ENCODE assay signal across 11 cellular contexts in genomic region chr10:80485410-80486135, GRCh38. TPM values are rescaled to one million over a fixed set of nuclear protein-coding genes. Genes with fewer than 3 reads are reported as not detected.
DNase-seq lines count a peak whose midpoint lies in the region; FAIRE-seq and TF ChIP-seq lines count a peak whose summit lies in the region.
"Had no signal": no experiment of that assay in that cellular context is flagged by ENCODE, and none has a peak within 500 bp of the region (broad histone marks: within the 10 kb centered on the region; RNA-seq: fewer than 3 reads in every experiment).

No MANE protein-coding gene starts in this region.

- in situ Hi-C loops in ACHN (cut with HindIII; ENCODE audit: low pct_ligation_motif_present, low pct_unique_long_range_greater_than_20kb, low sequenced_read_pairs), result no loop called here

- H3K4me3 Mint-ChIP-seq in CD4-positive, alpha-beta memory T cell, result peak overlapping the region; percentile 70 to 93 (median 82)
- H3K4me3 Mint-ChIP-seq in endothelial cell (ENCODE audit: unreplicated experiment) (peak overlapping the region; percentile 60), neural progenitor cell (no peak overlapping the region)

- H3K4me1 ChIP-seq in CD4-positive, alpha-beta memory T cell (ENCODE audit: insufficient read depth, low read length), result peaks cover 98% of the 10 kb centered on the region
- H3K4me1 ChIP-seq in neural progenitor cell, result peaks cover 25% of the 10 kb centered on the region

- H3K27ac Mint-ChIP-seq in CD4-positive, alpha-beta memory T cell, result peak overlapping the region; percentile 83 to 97 (median 94)
- H3K27ac Mint-ChIP-seq in endothelial cell (ENCODE audit: unreplicated experiment) (no peak overlapping the region), neural progenitor cell (peak overlapping the region; percentile 93)

- peak in 1 of 5 donors; percentile 29 for DNase-seq in CD4-positive, alpha-beta memory T cell
- no peak for DNase-seq in SK-N-MC (ENCODE audit: low read depth, low spot score)
- DNase-seq in endothelial cell (ENCODE audit: low spot score), result no peak
- DNase-seq in neural progenitor cell (ENCODE audit: low spot score), result no peak
- DNase-seq in ACHN, result no peak
- DNase-seq in H54 (ENCODE audit: insufficient read length, low spot score), result no peak
- no peak for DNase-seq in NCI-H82 treated with DMSO at 0.1 percent for 48 hours (lab: John Stamatoyannopoulos, UW; ENCODE audit: unreplicated experiment)
- DNase-seq in putamen (ENCODE audit: low spot score), result no peak
- DNase-seq: brain microvascular endothelial cell, WERI-Rb-1 had no signal

- peaks cover 20% of the 10 kb centered on the region for H3K36me3 ChIP-seq in CD4-positive, alpha-beta memory T cell (ENCODE audit: insufficient read depth, low read length)
- H3K36me3 ChIP-seq in SK-N-MC (ENCODE audit: insufficient read depth, low read length) (no peaks in the 10 kb centered on the region; the same call in 1 of the 2 replicates), neural progenitor cell (no peaks in the 10 kb centered on the region)
- H3K36me3 ChIP-seq: thoracic aorta had no signal

- H3K36me3 Mint-ChIP-seq in CD4-positive, alpha-beta memory T cell, result peaks cover 41 to 47% of the 10 kb centered on the region in 2 donors
- H3K36me3 Mint-ChIP-seq in endothelial cell (ENCODE audit: low read depth, unreplicated experiment) (peaks cover 19% of the 10 kb centered on the region), neural progenitor cell (peaks cover 38% of the 10 kb centered on the region)

- CTCF ChIA-PET in CD4-positive, alpha-beta memory T cell (lab: Charles Lee; ENCODE audit: partially characterized antibody), result interaction anchor here (1.2 to 10.8 kb wide), 10 partner anchors 8 to 108 kb away, joined by 3 to 201 read pairs (median 10); no protein-coding TSS in a partner anchor

- H2AFZ ChIP-seq in neural progenitor cell (replicated peaks), result no peak overlapping the region

- H3K4me1 Mint-ChIP-seq in CD4-positive, alpha-beta memory T cell, result peaks cover 81 to 99% (median 90%) of the 10 kb centered on the region in 4 donors
- peaks cover 43% of the 10 kb centered on the region for H3K4me1 Mint-ChIP-seq in endothelial cell (ENCODE audit: unreplicated experiment)
- peaks cover 39% of the 10 kb centered on the region for H3K4me1 Mint-ChIP-seq in neural progenitor cell

- TF ChIP-seq CTCF in endothelial cell (IDR thresholded peaks at IDR 0.05; ENCODE audit: unreplicated experiment), result no peak
- no peak for TF ChIP-seq CTCF in neural progenitor cell (IDR thresholded peaks at IDR 0.05)

- H3F3A ChIP-seq in neural progenitor cell (ENCODE audit: low read depth), result no peaks in the 10 kb centered on the region

- no peaks in the 10 kb centered on the region for H3K9me3 Mint-ChIP-seq in CD4-positive, alpha-beta memory T cell
- H3K9me3 Mint-ChIP-seq in endothelial cell (ENCODE audit: unreplicated experiment) (no peaks in the 10 kb centered on the region), neural progenitor cell (peaks cover 4% of the 10 kb centered on the region)

- no peak for FAIRE-seq in H54 (lab: Jason Lieb, UNC)

- peak overlapping the region; percentile 22 for H3K4me2 ChIP-seq in neural progenitor cell

- no peaks in the 10 kb centered on the region for H3K27me3 ChIP-seq in CD4-positive, alpha-beta memory T cell (ENCODE audit: insufficient read depth, low read length)
- no peaks in the 10 kb centered on the region for H3K27me3 ChIP-seq in neural progenitor cell
- H3K27me3 ChIP-seq: brain microvascular endothelial cell had no signal

- intact Hi-C loops in CD4-positive, alpha-beta memory T cell (cut with micrococcal nuclease), result loop anchor here (1.0 kb wide), 2 partner anchors 9 to 19 kb away; no protein-coding TSS in a partner anchor

- no peak for TF ChIP-seq POLR2A in H54 (IDR thresholded peaks at IDR 0.05; ENCODE audit: low read depth, low read length)

- peak overlapping the region; percentile 43 to 51 for H3K4me3 ChIP-seq in CD4-positive, alpha-beta memory T cell (ENCODE audit: low read length in 2 of 2)
- no peak overlapping the region for H3K4me3 ChIP-seq in SK-N-MC
- H3K4me3 ChIP-seq in neural progenitor cell, result no peak overlapping the region
- H3K4me3 ChIP-seq: thoracic aorta had no signal

- POLR2A ChIA-PET in CD4-positive, alpha-beta memory T cell (lab: Charles Lee; ENCODE audit: partially characterized antibody), result interaction anchor here (1.5 to 14.7 kb wide), 5 partner anchors 7 to 78 kb away, joined by 5 to 906 read pairs (median 14); partner anchors contain the start of genes PRXL2A and TSPAN14

- H3K9me3 ChIP-seq in CD4-positive, alpha-beta memory T cell (ENCODE audit: control insufficient read depth in 1 of 2, low read length in 2 of 2), result no peaks in the 10 kb centered on the region
- no peaks in the 10 kb centered on the region for H3K9me3 ChIP-seq in SK-N-MC (ENCODE audit: low read depth, low read length)
- no peaks in the 10 kb centered on the region for H3K9me3 ChIP-seq in neural progenitor cell (ENCODE audit: low read depth)
- H3K9me3 ChIP-seq: thoracic aorta had no signal

- H3K27ac ChIP-seq in CD4-positive, alpha-beta memory T cell (ENCODE audit: low read depth, low read length), result peak overlapping the region; percentile 74
- H3K27ac ChIP-seq in SK-N-MC (peak overlapping the region; percentile 84; the same call in 1 of the 2 replicates), neural progenitor cell (no peak overlapping the region)
- H3K27ac ChIP-seq: brain microvascular endothelial cell, thoracic aorta, WERI-Rb-1 had no signal

- H3K9ac ChIP-seq in SK-N-MC (ENCODE audit: insufficient read length) (no peak overlapping the region), neural progenitor cell (no peak overlapping the region)

- H3K79me2 ChIP-seq in neural progenitor cell (ENCODE audit: low read depth), result peaks cover 98% of the 10 kb centered on the region

- H4K20me1 ChIP-seq in neural progenitor cell (ENCODE audit: low read depth), result peaks cover 67% of the 10 kb centered on the region

- H3K27me3 Mint-ChIP-seq in CD4-positive, alpha-beta memory T cell, result no peaks in the 10 kb centered on the region
- H3K27me3 Mint-ChIP-seq in endothelial cell (ENCODE audit: unreplicated experiment) (peaks cover 13% of the 10 kb centered on the region), neural progenitor cell (ENCODE audit: insufficient read depth, low read depth) (peaks cover 8% of the 10 kb centered on the region)

RNA-seq across cellular contexts. Expression of gene TSPAN14, which starts 31.5 kb away (rescaled TPM):
- total RNA-seq in CD4-positive, alpha-beta memory T cell, result 100 to 1,000 TPM; 151 to 153 TPM
- polyA plus RNA-seq in CD4-positive, alpha-beta memory T cell, result 100 to 1,000 TPM; 148 to 246 TPM
- 147 TPM for total RNA-seq in endothelial cell (ENCODE audit: unreplicated experiment)
- total RNA-seq in neural progenitor cell (ENCODE audit: low replicate concordance), result 32.7 and 68.9 TPM in 2 replicates

RNA-seq across cellular contexts. Expression of gene SH2D4B, which starts 52.1 kb away (rescaled TPM):
- total RNA-seq in CD4-positive, alpha-beta memory T cell, result under 1 TPM; 0.17 TPM
- polyA plus RNA-seq in CD4-positive, alpha-beta memory T cell, result not detected
- 0.23 TPM for total RNA-seq in endothelial cell (ENCODE audit: unreplicated experiment)
- 0.06 and 0.11 TPM in 2 replicates for total RNA-seq in neural progenitor cell (ENCODE audit: low replicate concordance)

Comparison
In these comparisons a context has a peak if more than half of its experiments do, and no peak if none do; other contexts are left out.
1. H3K4me3 ChIP-seq: peak in CD4-positive, alpha-beta memory T cell (2 of 2); none in SK-N-MC (single experiment) and neural progenitor cell (single experiment).